8 cellular contexts compared by ENCODE assay signal in genomic region chr12:69007166-69007857, GRCh38.
A peak's percentile ranks its signal among the peaks of the same experiment; 100 is the strongest.
DNase-seq lines count a peak whose midpoint lies in the region; ATAC-seq and TF ChIP-seq lines count a peak whose summit lies in the region.

No MANE protein-coding gene starts in this region.

- peak overlapping the region; percentile 19 for H3K27ac Mint-ChIP-seq in activated naive CD8-positive, alpha-beta T cell treated with anti-CD3 and anti-CD28 coated beads for 36 hours

- H3K27ac ChIP-seq in upper lobe of right lung, result peak overlapping the region; percentile 56

- no peak overlapping the region for H3K4me3 ChIP-seq in kidney epithelial cell (ENCODE audit: low read depth, low read length)
- H3K4me3 ChIP-seq in upper lobe of right lung, result peak overlapping the region; percentile 1

- no peaks in the 10 kb centered on the region for H3K36me3 ChIP-seq in kidney epithelial cell (ENCODE audit: control insufficient read depth, insufficient read depth, low read length)
- H3K36me3 ChIP-seq in upper lobe of right lung, result no peaks in the 10 kb centered on the region

- H3K27me3 Mint-ChIP-seq in activated naive CD8-positive, alpha-beta T cell treated with anti-CD3 and anti-CD28 coated beads for 36 hours, result peaks cover 35% of the 10 kb centered on the region

- no peaks in the 10 kb centered on the region for H3K27me3 ChIP-seq in kidney epithelial cell (ENCODE audit: control insufficient read depth, insufficient read depth, low read length)
- H3K27me3 ChIP-seq in upper lobe of right lung, result no peaks in the 10 kb centered on the region

- H3K9me3 Mint-ChIP-seq in activated naive CD8-positive, alpha-beta T cell treated with anti-CD3 and anti-CD28 coated beads for 36 hours, result no peaks in the 10 kb centered on the region

- intact Hi-C loops in upper lobe of right lung (cut with DNase I), result no loop called here

- H3K9me3 ChIP-seq in upper lobe of right lung, result no peaks in the 10 kb centered on the region

- peaks cover 14% of the 10 kb centered on the region for H3K4me1 ChIP-seq in upper lobe of right lung

- H3K4me3 Mint-ChIP-seq in activated naive CD8-positive, alpha-beta T cell treated with anti-CD3 and anti-CD28 coated beads for 36 hours, result peak overlapping the region; percentile 36

- ATAC-seq in upper lobe of right lung (peak; percentile 65), GM21360 (IDR thresholded peaks at IDR 0.05; ENCODE audit: unreplicated experiment) (no peak)

- DNase-seq in EH (ENCODE audit: low read depth) (peak; percentile 77), NCI-H1436 treated with DMSO at 0.1 percent for 48 hours (lab: John Stamatoyannopoulos, UW) (peak; percentile 57), kidney epithelial cell (ENCODE audit: low read depth) (peak; percentile 48), upper lobe of right lung (no peak), GM19238 (ENCODE audit: insufficient read length, low spot score) (no peak), NCI-H226 (no peak)
- DNase-seq in activated naive CD8-positive, alpha-beta T cell treated with anti-CD3 and anti-CD28 coated beads for 36 hours, result no peak

- no peaks in the 10 kb centered on the region for H3K36me3 Mint-ChIP-seq in activated naive CD8-positive, alpha-beta T cell treated with anti-CD3 and anti-CD28 coated beads for 36 hours

- H3K4me1 Mint-ChIP-seq in activated naive CD8-positive, alpha-beta T cell treated with anti-CD3 and anti-CD28 coated beads for 36 hours, result peaks cover 13% of the 10 kb centered on the region

- TF ChIP-seq CTCF in kidney epithelial cell (IDR thresholded peaks at IDR 0.05; ENCODE audit: insufficient read depth, low read length, poor library complexity, severe bottlenecking) (no peak), upper lobe of right lung (IDR thresholded peaks at IDR 0.05) (no peak)

Comparison
In these comparisons a context has a peak if more than half of its experiments do, and no peak if none do; other contexts are left out.
1. DNase-seq: peak in EH (single experiment), NCI-H1436 treated with DMSO at 0.1 percent for 48 hours (single experiment) and kidney epithelial cell (single experiment); none in activated naive CD8-positive, alpha-beta T cell treated with anti-CD3 and anti-CD28 coated beads for 36 hours (single experiment), upper lobe of right lung (single experiment), GM19238 (single experiment) and NCI-H226 (single experiment).